In the genomic region with DNA sequence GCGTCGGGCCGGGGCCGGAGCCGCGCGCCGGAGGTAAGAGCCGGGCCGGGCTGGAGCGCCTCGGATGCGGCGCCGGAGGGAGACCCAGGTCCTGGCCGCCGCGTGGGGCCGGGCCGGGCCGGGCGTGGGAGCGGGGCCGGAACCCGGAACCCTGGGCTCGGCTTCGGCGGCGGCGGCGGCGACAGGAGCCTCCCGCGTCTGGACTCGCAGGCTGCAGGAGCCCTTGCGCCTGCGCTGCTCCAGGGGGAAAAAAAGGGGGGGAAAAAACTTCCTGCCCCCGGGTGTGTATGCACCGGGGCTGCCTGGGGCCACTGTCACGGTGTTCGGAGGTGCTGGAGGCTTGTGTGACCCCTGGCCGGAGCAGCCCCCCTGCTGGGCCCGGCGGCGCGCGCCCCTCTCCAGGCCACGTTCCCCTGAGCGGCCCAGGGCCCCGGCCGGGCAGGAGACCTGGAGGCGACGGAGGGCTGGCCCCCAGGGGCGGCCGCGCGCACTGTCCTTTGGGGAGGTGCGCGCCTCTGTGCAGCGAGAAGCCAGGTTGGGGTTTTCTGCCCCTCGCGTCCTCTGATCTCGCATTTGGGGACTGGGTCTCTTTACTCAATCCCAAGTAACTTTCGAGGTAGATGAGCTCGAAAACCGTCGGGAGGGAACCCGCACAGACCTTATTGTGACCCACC, we compare ENCODE assay signal across 8 cellular contexts. TPM values are rescaled to one million over a fixed set of nuclear protein-coding genes. Genes with fewer than 3 reads are reported as not detected.
A peak's percentile ranks its signal among the peaks of the same experiment; 100 is the strongest.
DNase-seq lines count a peak whose midpoint lies in the region; ATAC-seq and TF ChIP-seq lines count a peak whose summit lies in the region.

No MANE protein-coding gene starts in this region.

- H3K27ac ChIP-seq in testis = peak overlapping the region in 1 of 2 donors; percentile 24

- DNase-seq in NCI-H2196 (lab: John Stamatoyannopoulos, UW; ENCODE audit: unreplicated experiment) = peak; percentile 26
- no peak for DNase-seq in NCI-H2196 treated with DMSO at 0.1 percent for 48 hours (lab: John Stamatoyannopoulos, UW; ENCODE audit: unreplicated experiment)
- DNase-seq in Jurkat, Clone E6-1 (ENCODE audit: low read depth, low spot score) = no peak
- peak in 1 of 2 donors; percentile 30 for DNase-seq in left colon
- no peak for DNase-seq in testis
- no peak for DNase-seq in UCSD-AML1 (lab: John Stamatoyannopoulos, UW; ENCODE audit: unreplicated experiment)

- peak overlapping the region; percentile 12 to 90 (median 89) for H3K27ac Mint-ChIP-seq in brain

- no peaks in the 10 kb centered on the region for H3K36me3 ChIP-seq in testis (ENCODE audit: low read depth, missing control alignments)

- TF ChIP-seq CTCF in brain (conservative IDR thresholded peaks at IDR 0.05) = no peak
- TF ChIP-seq CTCF in testis (IDR thresholded peaks at IDR 0.05) = no peak

- intact Hi-C loops in left colon (cut with DNase I, micrococcal nuclease) (no loop called here), testis (cut with DNase I; ENCODE audit: low total_unique reads) (no loop called here)

- peak overlapping the region; percentile 95 to 97 (median 95) for H3K4me3 Mint-ChIP-seq in brain

- peaks cover 0 to 4% (median 0%) of the 10 kb centered on the region in 5 experiments for H3K9me3 Mint-ChIP-seq in brain

- no peaks in the 10 kb centered on the region for H3K9me3 ChIP-seq in testis

- WGBS in testis, 2 donors = 2% methylated on average over 9 to 42 of the region's 68 CpGs

- peak; percentile 18 for ATAC-seq in GM21737 (IDR thresholded peaks at IDR 0.05; ENCODE audit: unreplicated experiment)
- ATAC-seq in left colon = peak; percentile 23

- no peak for TF ChIP-seq POLR2A in testis (IDR thresholded peaks at IDR 0.05)

- H3K27me3 Mint-ChIP-seq in brain = peaks cover 49% of the 10 kb centered on the region

- H3K4me3 ChIP-seq in Jurkat, Clone E6-1 (ENCODE audit: low read length) = peak overlapping the region; percentile 55
- peak overlapping the region; percentile 62 to 64 for H3K4me3 ChIP-seq in testis

- H3K27me3 ChIP-seq in testis = no peaks in the 10 kb centered on the region

- H3K36me3 Mint-ChIP-seq in brain = peaks cover 1% of the 10 kb centered on the region

- no peaks in the 10 kb centered on the region for H3K4me1 ChIP-seq in testis

- peaks cover 34% of the 10 kb centered on the region for H3K4me1 Mint-ChIP-seq in brain

RNA-seq across cellular contexts. Expression of a gene that starts 0.9 kb away (rescaled TPM):
- 3.5 TPM for polyA plus RNA-seq in Jurkat, Clone E6-1 (2012; ENCODE audit: insufficient read depth, insufficient read length)
- polyA plus RNA-seq in brain (ENCODE audit: insufficient read depth, low read depth, low replicate concordance) = 10.8 TPM
- 1 to 10 TPM; 2.9 to 4.6 TPM for total RNA-seq in left colon
- total RNA-seq in testis = 10 to 100 TPM in 1 of 2 donors, 1 to 10 TPM in 1; 7.9 to 10.9 TPM
- polyA plus RNA-seq in testis (ENCODE audit: insufficient read depth, low read depth, low replicate concordance) = 3.3 TPM
